Comparison of ENCODE assay signal across 23 cellular contexts in the genomic region with DNA sequence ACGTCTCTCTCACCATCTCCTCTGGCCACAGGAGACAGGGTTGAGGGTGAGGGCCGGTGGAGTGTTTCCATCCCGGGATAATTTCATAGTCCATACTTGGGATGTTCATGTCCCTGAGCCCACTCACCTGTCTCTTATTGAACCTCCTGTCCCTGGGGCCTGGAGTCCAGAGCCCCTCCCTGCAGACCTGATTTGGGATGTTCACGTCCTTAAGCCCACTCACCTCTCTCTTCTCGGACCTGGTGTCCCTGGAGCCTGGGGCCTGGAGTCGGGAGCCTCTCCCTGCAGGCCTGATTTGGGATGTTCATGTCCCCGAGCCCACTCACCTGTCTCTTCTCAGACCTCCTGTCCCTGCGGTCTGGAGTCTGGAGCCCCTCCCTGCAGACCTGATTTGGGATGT.
DNase-seq lines count a peak whose midpoint lies in the region; ATAC-seq and TF ChIP-seq lines count a peak whose summit lies in the region.
"Had no signal": no experiment of that assay in that cellular context is flagged by ENCODE, and none has a peak within 500 bp of the region (broad histone marks: within the 10 kb centered on the region; RNA-seq: fewer than 3 reads in every experiment).

No MANE protein-coding gene starts in this region.

- no peaks in the 10 kb centered on the region; a peak in 2 of 5 replicates for H3K9me3 Mint-ChIP-seq in H9
- H3K9me3 Mint-ChIP-seq in activated CD8-positive, alpha-beta memory T cell treated with anti-CD3 and anti-CD28 coated beads, Interleukin-2, amount 10 ng/mL, durations not matched to agents 7 days and 5 days (ENCODE audit: low read depth), result peaks cover 10% of the 10 kb centered on the region
- H3K9me3 Mint-ChIP-seq: activated B cell treated with CpG ODN at 0.5 μM for 24 hours had no signal

- H3K18ac ChIP-seq in H9 (ENCODE audit: insufficient read length, low read depth, low read length), result no peak overlapping the region

- no peak overlapping the region for H2BK120ac ChIP-seq in H9 (ENCODE audit: low read depth, low read length, poor library complexity, severe bottlenecking)

- no peak overlapping the region for H4K5ac ChIP-seq in H9 (ENCODE audit: insufficient read length, low read depth, low read length)

- no peak overlapping the region for H2BK15ac ChIP-seq in H9 (ENCODE audit: low read depth, low read length)

- no peak overlapping the region for H3K4ac ChIP-seq in H9 (ENCODE audit: low read depth, low read length)

- H3K4me2 ChIP-seq in H9 (ENCODE audit: insufficient read depth, insufficient read length, low read length), result no peak overlapping the region
- H3K4me2 ChIP-seq: BLaER1 had no signal

- no peak for ATAC-seq in activated CD8-positive, alpha-beta memory T cell treated with anti-CD3 and anti-CD28 coated beads, Interleukin-2, amount 10 ng/mL, durations not matched to agents 7 days and 5 days
- ATAC-seq in GM19455 (IDR thresholded peaks at IDR 0.05; ENCODE audit: unreplicated experiment), result no peak
- ATAC-seq: foreskin keratinocyte, heart left ventricle had no signal

- WGBS in H9 (ENCODE audit: extremely low coverage, insufficient read length, low lambda C conversion rate), result no CpG with 5 or more reads among the region's 8 CpGs
- WGBS in lower leg skin, 2 donors, result 81 to 85% methylated on average over 8 of the region's 8 CpGs

- H4K91ac ChIP-seq in H9 (ENCODE audit: insufficient read length, low read depth, low read length), result no peak overlapping the region

- H3K9ac ChIP-seq in H9 (ENCODE audit: extremely low read depth, insufficient read length, low read length), result no peak overlapping the region
- H3K9ac ChIP-seq: BLaER1 had no signal

- peaks cover 15% of the 10 kb centered on the region for H3K27me3 Mint-ChIP-seq in H9 (ENCODE audit: low read depth)
- peaks cover 10% of the 10 kb centered on the region for H3K27me3 Mint-ChIP-seq in activated CD8-positive, alpha-beta memory T cell treated with anti-CD3 and anti-CD28 coated beads, Interleukin-2, amount 10 ng/mL, durations not matched to agents 7 days and 5 days

- H2BK20ac ChIP-seq in H9 (ENCODE audit: low read depth, low read length, poor library complexity, severe bottlenecking), result no peak overlapping the region

- no peak overlapping the region for H2AK5ac ChIP-seq in H9 (ENCODE audit: insufficient read length, low read length)

- no peak overlapping the region for H2BK5ac ChIP-seq in H9 (ENCODE audit: insufficient read length, low read length)

- no peak for TF ChIP-seq CTCF in H9 (conservative IDR thresholded peaks at IDR 0.05)
- TF ChIP-seq CTCF in lower leg skin (IDR thresholded peaks at IDR 0.05), result no peak

- H3K27ac ChIP-seq in H9 (ENCODE audit: insufficient read length, low read depth, low read length), result no peak overlapping the region
- H3K27ac ChIP-seq: BLaER1, cardiac muscle cell, esophagus squamous epithelium, foreskin keratinocyte, heart left ventricle, ovary, SK-N-MC, tibial nerve had no signal

- no peaks in the 10 kb centered on the region for H3K27me3 ChIP-seq in H9 (ENCODE audit: insufficient read depth, low read length)
- H3K27me3 ChIP-seq: cardiac muscle cell, foreskin keratinocyte, ovary, tibial nerve had no signal

- no peak for TF ChIP-seq POLR2A in lower leg skin (IDR thresholded peaks at IDR 0.05)

- H3K79me2 ChIP-seq in H9 (ENCODE audit: insufficient read depth, low read length), result no peaks in the 10 kb centered on the region

- H3K79me1 ChIP-seq in H9 (ENCODE audit: insufficient read depth, low read depth, low read length, poor library complexity, severe bottlenecking), result no peaks in the 10 kb centered on the region

- no peak overlapping the region for H3K4me3 ChIP-seq in lower leg skin (ENCODE audit: low read depth, poor library complexity, severe bottlenecking)
- H3K4me3 ChIP-seq: BLaER1, cardiac muscle cell, esophagus squamous epithelium, heart left ventricle, ovary, SK-N-MC, tibial nerve had no signal

- H4K8ac ChIP-seq in H9 (replicated peaks; ENCODE audit: insufficient read length, low read depth, low read length), result no peak overlapping the region

- no peak overlapping the region for H2AFZ ChIP-seq in H9 (ENCODE audit: low read length)

- H3K9me3 ChIP-seq in H9 (ENCODE audit: control insufficient read depth, low read depth, low read length), result no peaks in the 10 kb centered on the region
- H3K9me3 ChIP-seq: BLaER1, esophagus squamous epithelium, ovary, tibial nerve had no signal

- H4K20me1 ChIP-seq in H9 (ENCODE audit: control insufficient read depth, insufficient read depth, insufficient read length), result no peaks in the 10 kb centered on the region

- no peak overlapping the region for H3K4me3 Mint-ChIP-seq in H9
- no peak overlapping the region for H3K4me3 Mint-ChIP-seq in activated CD8-positive, alpha-beta memory T cell treated with anti-CD3 and anti-CD28 coated beads, Interleukin-2, amount 10 ng/mL, durations not matched to agents 7 days and 5 days
- H3K4me3 Mint-ChIP-seq: activated B cell treated with CpG ODN at 0.5 μM for 24 hours; T-helper 1 cell treated with Interleukin-12 subunit alpha and Interleukin-12 subunit beta and Interleukin-4 antibody, amounts not matched to agents 30 μg/mL and 1 μg/mL, for 36 hours had no signal

- no peak overlapping the region for H3K27ac Mint-ChIP-seq in H9
- H3K27ac Mint-ChIP-seq in activated CD8-positive, alpha-beta memory T cell treated with anti-CD3 and anti-CD28 coated beads, Interleukin-2, amount 10 ng/mL, durations not matched to agents 7 days and 5 days, result no peak overlapping the region
- H3K27ac Mint-ChIP-seq: activated B cell treated with CpG ODN at 0.5 μM for 24 hours; T-helper 1 cell treated with Interleukin-12 subunit alpha and Interleukin-12 subunit beta and Interleukin-4 antibody, amounts not matched to agents 30 μg/mL and 1 μg/mL, for 36 hours had no signal

- CTCF ChIA-PET in activated CD8-positive, alpha-beta memory T cell treated with anti-CD3 and anti-CD28 coated beads, Interleukin-2, amount 10 ng/mL, durations not matched to agents 7 days and 5 days (lab: Charles Lee), result no interaction called here

- H3K56ac ChIP-seq in H9 (ENCODE audit: insufficient read length, low read depth, low read length), result no peak overlapping the region

- H3K14ac ChIP-seq in H9 (ENCODE audit: insufficient read depth, low read length), result no peak overlapping the region

- no peak overlapping the region for H3K23ac ChIP-seq in H9 (ENCODE audit: insufficient read length, low read depth, low read length)

- peaks cover 4% of the 10 kb centered on the region; the same call in 1 of the 2 replicates for H3K4me1 ChIP-seq in H9 (ENCODE audit: insufficient read depth, low read length)
- H3K4me1 ChIP-seq: BLaER1, esophagus squamous epithelium, foreskin keratinocyte, heart left ventricle had no signal

- peak; percentile 13 for DNase-seq in H9
- DNase-seq in activated CD8-positive, alpha-beta memory T cell treated with anti-CD3 and anti-CD28 coated beads, Interleukin-2, amount 10 ng/mL, durations not matched to agents 7 days and 5 days, result peak; percentile 32
- peak; percentile 4 to 57 for DNase-seq in lower leg skin (ENCODE audit: low spot score in 2 of 2)
- DNase-seq in stimulated activated CD8-positive, alpha-beta memory T cell treated with anti-CD3 and anti-CD28 coated beads, Interleukin-4, amount 100 ng/mL, for 48 hours, result peak; percentile 16
- DNase-seq in activated gamma-delta T cell treated with Interleukin-2 at 50 U/mL for 16 hours, result no peak
- no peak for DNase-seq in kidney tubule cell (ENCODE audit: low spot score)
- DNase-seq: activated B cell treated with CpG ODN at 0.5 μM for 24 hours; activated CD4-positive, alpha-beta T cell treated with anti-CD3 and anti-CD28 coated beads, Interleukin-2, amount 50 U/mL, for 1 hour; dermis blood vessel endothelial cell; esophagus squamous epithelium; foreskin keratinocyte; Karpas-422; mammary epithelial cell; NCI-H2029; NCI-H524; ovary had no signal

- H3K23me2 ChIP-seq in H9 (ENCODE audit: insufficient read length, low read depth, low read length, poor library complexity, severe bottlenecking), result no peaks in the 10 kb centered on the region

- no peak overlapping the region for H3T11ph ChIP-seq in H9 (ENCODE audit: low read length)

- no peak overlapping the region for H2BK12ac ChIP-seq in H9 (ENCODE audit: insufficient read length, low read depth, low read length)

- intact Hi-C loops in lower leg skin (cut with DNase I; ENCODE audit: low total_unique reads), result no loop called here

- H3K4me1 Mint-ChIP-seq in H9, result peaks cover 29 to 35% of the 10 kb centered on the region in 2 experiments
- no peaks in the 10 kb centered on the region for H3K4me1 Mint-ChIP-seq in activated CD8-positive, alpha-beta memory T cell treated with anti-CD3 and anti-CD28 coated beads, Interleukin-2, amount 10 ng/mL, durations not matched to agents 7 days and 5 days
- H3K4me1 Mint-ChIP-seq: activated B cell treated with CpG ODN at 0.5 μM for 24 hours had no signal

- H3K36me3 Mint-ChIP-seq in H9 (ENCODE audit: insufficient read depth in 1 of 3, low read depth in 3 of 3), result no peaks in the 10 kb centered on the region; a peak in 1 of 7 replicates
- H3K36me3 Mint-ChIP-seq in activated CD8-positive, alpha-beta memory T cell treated with anti-CD3 and anti-CD28 coated beads, Interleukin-2, amount 10 ng/mL, durations not matched to agents 7 days and 5 days, result peaks cover 6% of the 10 kb centered on the region

Comparison
In these comparisons a context has a peak if more than half of its experiments do, and no peak if none do; other contexts are left out.
1. DNase-seq: peak in H9 (single experiment), activated CD8-positive, alpha-beta memory T cell treated with anti-CD3 and anti-CD28 coated beads, Interleukin-2, amount 10 ng/mL, durations not matched to agents 7 days and 5 days (single experiment), lower leg skin (2 of 2) and stimulated activated CD8-positive, alpha-beta memory T cell treated with anti-CD3 and anti-CD28 coated beads, Interleukin-4, amount 100 ng/mL, for 48 hours (single experiment); none in activated gamma-delta T cell treated with Interleukin-2 at 50 U/mL for 16 hours (single experiment) and kidney tubule cell (single experiment).